In the genomic region with DNA sequence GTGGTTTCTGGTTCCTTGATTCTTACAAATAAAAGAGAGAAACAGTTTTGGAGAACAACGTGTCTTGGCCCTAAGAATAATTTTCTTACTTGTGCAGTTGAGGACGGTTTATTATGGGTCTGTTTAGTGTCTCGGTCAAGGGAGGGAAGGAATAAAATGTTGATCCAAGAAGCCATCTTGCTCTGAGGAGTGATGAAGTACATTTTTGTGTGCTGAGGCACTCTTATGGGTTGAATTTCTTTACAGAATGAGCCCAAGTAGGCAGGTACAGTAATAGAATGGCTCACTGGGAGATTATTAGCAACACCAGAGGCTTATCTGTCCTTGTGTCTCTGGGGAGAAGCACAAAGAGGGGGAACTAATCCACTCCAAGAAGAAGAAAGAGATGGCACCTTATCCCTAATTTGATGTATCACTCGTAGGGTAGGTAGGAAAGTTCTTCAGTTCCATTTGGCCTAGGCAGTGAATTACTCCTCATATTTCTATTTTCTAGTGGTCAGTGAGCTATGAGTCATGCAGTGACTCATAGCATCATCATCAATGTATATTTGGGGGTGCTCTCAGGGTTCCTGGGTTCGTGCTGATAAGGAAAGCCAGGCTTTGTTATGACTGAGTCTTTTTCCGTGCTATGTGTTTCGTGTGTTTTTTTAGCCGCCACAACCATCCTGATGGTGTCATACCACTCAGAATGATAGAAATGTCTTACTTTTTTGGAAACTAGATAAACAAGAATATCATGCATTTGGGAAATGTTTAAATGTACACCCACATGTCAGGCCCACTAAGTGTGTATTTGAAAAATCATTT, we compare ENCODE assay signal across 11 cellular contexts.
DNase-seq lines count a peak whose midpoint lies in the region; ATAC-seq, FAIRE-seq and TF ChIP-seq lines count a peak whose summit lies in the region.
"Had no signal": no experiment of that assay in that cellular context is flagged by ENCODE, and none has a peak within 500 bp of the region (broad histone marks: within the 10 kb centered on the region; RNA-seq: fewer than 3 reads in every experiment).

No MANE protein-coding gene starts in this region.

- no peak for TF ChIP-seq EP300 in A549 (IDR thresholded peaks at IDR 0.05)

- TF ChIP-seq RAD21 in A549 (conservative IDR thresholded peaks at IDR 0.05 in 1 of 2, IDR thresholded peaks at IDR 0.05 in 1 of 2), result no peak

- H4K20me1 ChIP-seq in OCI-LY3 (ENCODE audit: insufficient read depth, low read length), result no peaks in the 10 kb centered on the region

- no peaks in the 10 kb centered on the region for H3K79me2 ChIP-seq in OCI-LY3 (ENCODE audit: low read length)

- H3K9me3 Mint-ChIP-seq in natural killer cell, result peaks cover 6 to 10% of the 10 kb centered on the region in 2 donors

- H3K4me3 ChIP-seq in A549 (no peak overlapping the region), OCI-LY3 (ENCODE audit: low read length) (no peak overlapping the region), fibroblast of pulmonary artery (replicated peaks; ENCODE audit: low read depth, low read length) (no peak overlapping the region)

- H3K4me1 ChIP-seq in A549, result peaks cover 29% of the 10 kb centered on the region
- peaks cover 48% of the 10 kb centered on the region for H3K4me1 ChIP-seq in OCI-LY3 (ENCODE audit: low read length)

- H3K36me3 ChIP-seq in OCI-LY3 (replicated peaks; ENCODE audit: low read depth, low read length), result peaks cover 10% of the 10 kb centered on the region

- no peaks in the 10 kb centered on the region for H3K4me1 Mint-ChIP-seq in natural killer cell

- no peak overlapping the region for H3K4me3 Mint-ChIP-seq in natural killer cell

- intact Hi-C loops in natural killer cell (cut with micrococcal nuclease), result no loop called here

- H3K27me3 ChIP-seq in OCI-LY3 (ENCODE audit: low read depth, low read length), result no peaks in the 10 kb centered on the region

- no peak for FAIRE-seq in A549 (lab: Jason Lieb, UNC)

- H3K27ac ChIP-seq in A549, result peak overlapping the region; percentile 31 to 77; a peak in 4 of 6 replicates
- no peak overlapping the region; the same call in 1 of the 2 replicates for H3K27ac ChIP-seq in OCI-LY3 (ENCODE audit: low read length)

- WGBS in A549 (ENCODE audit: missing lambda C conversion rate), result 51% methylated on average over 8 of the region's 8 CpGs

- H3K27me3 Mint-ChIP-seq in natural killer cell (ENCODE audit: low read depth in 2 of 2), result peaks cover 11% of the 10 kb centered on the region in 2 donors

- peak overlapping the region; percentile 35; the same call in 2 of the 3 replicates for H3K4me2 ChIP-seq in A549
- no peak overlapping the region for H3K4me2 ChIP-seq in OCI-LY3 (ENCODE audit: low read length)

- H3K36me3 Mint-ChIP-seq in natural killer cell, result peaks cover 4% of the 10 kb centered on the region

- H3K9me3 ChIP-seq in A549, result peaks cover 17% of the 10 kb centered on the region; the same call in 2 of the 3 replicates
- peaks cover 10% of the 10 kb centered on the region for H3K9me3 ChIP-seq in OCI-LY3 (ENCODE audit: insufficient read depth, low read length)

- H3K27ac Mint-ChIP-seq in natural killer cell, result no peak overlapping the region

- POLR2A ChIA-PET in A549 (lab: Yijun Ruan, JAX), result no interaction called here

- H2AFZ ChIP-seq in OCI-LY3 (ENCODE audit: low read depth, low read length), result peak overlapping the region; percentile 44; the same call in 1 of the 2 replicates

- TF ChIP-seq CTCF in A549 (IDR thresholded peaks at IDR 0.05), result no peak
- no peak for TF ChIP-seq CTCF in OCI-LY3 (IDR thresholded peaks at IDR 0.05; ENCODE audit: low read depth, low read length)
- no peak for TF ChIP-seq CTCF in fibroblast of pulmonary artery (IDR thresholded peaks at IDR 0.05; ENCODE audit: low read length, missing control alignments)
- TF ChIP-seq CTCF in natural killer cell (IDR thresholded peaks at IDR 0.05), result no peak

- CTCF ChIA-PET in A549 (lab: Yijun Ruan, JAX), result no interaction called here

- TF ChIP-seq POLR2A in A549 (IDR thresholded peaks at IDR 0.05; ENCODE audit: low read length), result no peak

- ATAC-seq in A549, result peak in 1 of 2 experiments; percentile 43; a peak in 2 of 6 replicates
- ATAC-seq in GM21619 (IDR thresholded peaks at IDR 0.05; ENCODE audit: unreplicated experiment), result peak; percentile 51
- ATAC-seq in natural killer cell, result no peak
- ATAC-seq in activated CD4-positive, CD25-positive, alpha-beta regulatory T cell treated with anti-CD3 and anti-CD28 coated beads, Interleukin-2, amount 50 U/mL, for 24 hours, result no peak

- no peak overlapping the region for H3K9ac ChIP-seq in OCI-LY3 (ENCODE audit: low read length)

- DNase-seq in A549 (ENCODE audit: low read depth in 1 of 2, low spot score in 1 of 2) (peak; percentile 5 to 19), fibroblast of pulmonary artery (ENCODE audit: low read depth) (peak; percentile 88), NCI-H2227 (lab: John Stamatoyannopoulos, UW; ENCODE audit: unreplicated experiment) (no peak), natural killer cell (no peak), NCI-H748 treated with DMSO at 0.1 percent for 48 hours (lab: John Stamatoyannopoulos, UW) (no peak)
- DNase-seq: C1 segment of cervical spinal cord, caudate nucleus, T-helper 9 cell had no signal

TF ChIP-seq in A549, 52 proteins besides CTCF, POLR2A, EP300 and RAD21:
- peak; percentile 40; the same call in 1 of the 2 replicates for TF ChIP-seq FOSL2 (IDR thresholded peaks at IDR 0.05)
- TF ChIP-seq FOSL2 (CRISPR knock-in tag; IDR thresholded peaks at IDR 0.05), result peak; percentile 90
- TF ChIP-seq, protein P1, sequence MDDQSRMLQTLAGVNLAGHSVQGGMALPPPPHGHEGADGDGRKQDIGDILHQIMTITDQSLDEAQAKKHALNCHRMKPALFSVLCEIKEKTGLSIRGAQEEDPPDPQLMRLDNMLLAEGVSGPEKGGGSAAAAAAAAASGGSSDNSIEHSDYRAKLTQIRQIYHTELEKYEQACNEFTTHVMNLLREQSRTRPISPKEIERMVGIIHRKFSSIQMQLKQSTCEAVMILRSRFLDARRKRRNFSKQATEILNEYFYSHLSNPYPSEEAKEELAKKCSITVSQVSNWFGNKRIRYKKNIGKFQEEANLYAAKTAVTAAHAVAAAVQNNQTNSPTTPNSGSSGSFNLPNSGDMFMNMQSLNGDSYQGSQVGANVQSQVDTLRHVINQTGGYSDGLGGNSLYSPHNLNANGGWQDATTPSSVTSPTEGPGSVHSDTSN (IDR thresholded peaks at IDR 0.05), result no peak
- TF ChIP-seq JUNB (IDR thresholded peaks at IDR 0.05), result peak; percentile 60; the same call in 1 of the 2 replicates
- TF ChIP-seq GATA3 (IDR thresholded peaks at IDR 0.05; ENCODE audit: borderline replicate concordance), result peak; percentile 28; the same call in 1 of the 2 replicates
TF ChIP-seq in A549: peak in this region for 3.

Comparison
In these comparisons a context has a peak if more than half of its experiments do, and no peak if none do; other contexts are left out.
1. DNase-seq: peak in A549 (2 of 2) and fibroblast of pulmonary artery (single experiment); none in NCI-H2227 (single experiment), natural killer cell (single experiment) and NCI-H748 treated with DMSO at 0.1 percent for 48 hours (single experiment).